Comparison of ENCODE assay signal across 1 cellular context in genomic region chr19:12139309-12139708, GRCh38.
A peak's percentile ranks its signal among the peaks of the same experiment; 100 is the strongest.
TF ChIP-seq lines count a peak whose summit lies in the region.

No MANE protein-coding gene starts in this region.

TF ChIP-seq in K562, 482 proteins besides CTCF, POLR2A, EP300 and RAD21:
- TF ChIP-seq MNT (conservative IDR thresholded peaks at IDR 0.05) (no peak), MAFG (tag; conservative IDR thresholded peaks at IDR 0.05) (peak; percentile 72), ZNF23 (CRISPR knock-in tag; IDR thresholded peaks at IDR 0.05) (no peak), FOXJ3 (CRISPR knock-in tag; IDR thresholded peaks at IDR 0.05) (no peak), ZBTB33 (CRISPR knock-in tag; IDR thresholded peaks at IDR 0.05) (no peak), ZNF316 (IDR thresholded peaks at IDR 0.05) (peak; percentile 81), NFE2L1 (tag; IDR thresholded peaks at IDR 0.05; ENCODE audit: borderline replicate concordance, low read depth) (0 out of 2 replicates have a peak, but pooled peaks have one; percentile 5), ZNF184 (CRISPR knock-in tag; IDR thresholded peaks at IDR 0.05) (no peak), PRPF4 (IDR thresholded peaks at IDR 0.05; ENCODE audit: insufficient read depth, low read depth, low read length, poor library complexity, severe bottlenecking) (no peak), RBM39 (optimal IDR thresholded peaks at IDR 0.05; ENCODE audit: low read depth, low read length) (no peak), MAFF (IDR thresholded peaks at IDR 0.05; ENCODE audit: low read length) (peak; percentile 9; the same call in 1 of the 2 replicates), C11orf30 (IDR thresholded peaks at IDR 0.05; ENCODE audit: low read depth) (peak; percentile 52; the same call in 1 of the 2 replicates), SPI1 (IDR thresholded peaks at IDR 0.05; ENCODE audit: borderline replicate concordance, low read depth, low read length) (no peak), NFE2 (IDR thresholded peaks at IDR 0.05; ENCODE audit: low read depth) (peak; percentile 67; the same call in 1 of the 2 replicates), ZKSCAN1 (IDR thresholded peaks at IDR 0.05; ENCODE audit: low read depth, low read length) (no peak), FOXO4 (CRISPR knock-in tag; IDR thresholded peaks at IDR 0.05) (no peak), JUNB (CRISPR knock-in tag; conservative IDR thresholded peaks at IDR 0.05) (no peak), SNIP1 (IDR thresholded peaks at IDR 0.05; ENCODE audit: low read depth) (no peak), ZNF384 (IDR thresholded peaks at IDR 0.05; ENCODE audit: low read depth, low read length) (peak; percentile 75), ZNF253 (CRISPR knock-in tag; conservative IDR thresholded peaks at IDR 0.05) (no peak)
- TF ChIP-seq, protein P1, sequence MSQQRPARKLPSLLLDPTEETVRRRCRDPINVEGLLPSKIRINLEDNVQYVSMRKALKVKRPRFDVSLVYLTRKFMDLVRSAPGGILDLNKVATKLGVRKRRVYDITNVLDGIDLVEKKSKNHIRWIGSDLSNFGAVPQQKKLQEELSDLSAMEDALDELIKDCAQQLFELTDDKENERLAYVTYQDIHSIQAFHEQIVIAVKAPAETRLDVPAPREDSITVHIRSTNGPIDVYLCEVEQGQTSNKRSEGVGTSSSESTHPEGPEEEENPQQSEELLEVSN (IDR thresholded peaks at IDR 0.05; ENCODE audit: borderline replicate concordance in 1 of 2, extremely low read depth in 1 of 2, insufficient read depth in 1 of 2, insufficient read length in 1 of 2, low read depth in 1 of 2, low read length in 1 of 2, poor library complexity in 1 of 2, severe bottlenecking in 1 of 2) = peak in 1 of 2 experiments; percentile 4
- TF ChIP-seq, protein P2, sequence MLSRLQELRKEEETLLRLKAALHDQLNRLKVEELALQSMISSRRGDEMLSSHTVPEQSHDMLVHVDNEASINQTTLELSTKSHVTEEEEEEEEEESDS (CRISPR knock-in tag; IDR thresholded peaks at IDR 0.05) = no peak
